Comparison of ENCODE assay signal across 1 cellular context in the genomic region with DNA sequence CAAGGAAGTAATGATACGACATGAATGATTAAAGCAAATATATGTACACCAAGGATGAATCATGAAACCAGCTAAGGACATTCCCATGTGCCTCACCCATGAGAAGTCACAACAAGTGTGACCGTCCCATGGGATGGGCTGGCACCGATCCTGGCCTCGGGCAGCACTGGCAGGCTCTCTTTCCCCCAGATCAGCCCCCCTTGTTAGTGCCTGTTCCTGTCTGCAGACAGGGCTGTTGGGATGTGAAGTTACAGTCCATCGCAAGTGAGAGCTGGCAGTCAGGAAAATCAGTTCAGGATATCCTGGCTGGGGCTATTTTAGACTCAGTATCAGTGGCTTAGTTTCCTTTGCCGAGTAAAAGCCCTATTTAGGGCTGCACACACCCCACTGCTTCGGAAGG.
TF ChIP-seq lines count a peak whose summit lies in the region.

No MANE protein-coding gene starts in this region.

TF ChIP-seq in endothelial cell of umbilical vein, 7 proteins besides CTCF, POLR2A, EP300 and RAD21:
- no peak for TF ChIP-seq MYC (IDR thresholded peaks at IDR 0.05; ENCODE audit: low read depth, low read length)
- TF ChIP-seq MAX (IDR thresholded peaks at IDR 0.05; ENCODE audit: insufficient read depth, insufficient read length): no peak
- TF ChIP-seq JUN (IDR thresholded peaks at IDR 0.05; ENCODE audit: borderline replicate concordance, insufficient read depth, insufficient read length, low read depth): no peak
- no peak for TF ChIP-seq POLR2AphosphoS5 (IDR thresholded peaks at IDR 0.05; ENCODE audit: insufficient read depth, low read depth, low read length)
- TF ChIP-seq GATA2 (IDR thresholded peaks at IDR 0.05; ENCODE audit: insufficient read depth, insufficient read length, low read depth, low read length): no peak
- no peak for TF ChIP-seq FOS (IDR thresholded peaks at IDR 0.05; ENCODE audit: borderline replicate concordance, insufficient read depth, low read length)
- TF ChIP-seq EZH2 (IDR thresholded peaks at IDR 0.05; ENCODE audit: borderline replicate concordance, low read depth, low read length, severe bottlenecking): no peak
